ENCODE assay signal across 8 cellular contexts in genomic region chr20:38751360-38751976, GRCh38. TPM values are rescaled to one million over a fixed set of nuclear protein-coding genes. Genes with fewer than 3 reads are reported as not detected.
A peak's percentile ranks its signal among the peaks of the same experiment; 100 is the strongest.
DNase-seq lines count a peak whose midpoint lies in the region; ATAC-seq and TF ChIP-seq lines count a peak whose summit lies in the region.

No MANE protein-coding gene starts in this region.

- POLR2A ChIA-PET in MCF 10A (lab: Yijun Ruan, JAX) = interaction anchor here (0.6 to 2.9 kb wide), 3 partner anchors 8 to 102 kb away, joined by 3 to 10 read pairs (median 4); no protein-coding TSS in a partner anchor

- H3K4me1 Mint-ChIP-seq in MCF 10A (ENCODE audit: insufficient read depth, unreplicated experiment) (peaks cover 18% of the 10 kb centered on the region), mesothelial cell of epicardium (peaks cover 13% of the 10 kb centered on the region)

- no TSS peak for BruUV-seq in MCF 10A (replicated peaks; lab: Mats Ljungman, UMichigan)

- no peak overlapping the region for H3K4me3 Mint-ChIP-seq in MCF 10A (ENCODE audit: unreplicated experiment)
- H3K4me3 Mint-ChIP-seq in mesothelial cell of epicardium = no peak overlapping the region

- H3K9me3 Mint-ChIP-seq in MCF 10A (ENCODE audit: unreplicated experiment) = no peaks in the 10 kb centered on the region
- H3K9me3 Mint-ChIP-seq in mesothelial cell of epicardium = no peaks in the 10 kb centered on the region

- no peak for ATAC-seq in HG02884 (IDR thresholded peaks at IDR 0.05; ENCODE audit: unreplicated experiment)
- ATAC-seq in HG03175 (IDR thresholded peaks at IDR 0.05; ENCODE audit: unreplicated experiment) = no peak

- H3K27me3 Mint-ChIP-seq in MCF 10A (ENCODE audit: insufficient read depth, unreplicated experiment) (no peaks in the 10 kb centered on the region), mesothelial cell of epicardium (ENCODE audit: low read depth) (no peaks in the 10 kb centered on the region)

- no peak overlapping the region for H3K4me3 ChIP-seq in AG10803 (ENCODE audit: low read length)

- DNase-seq in AG10803 (ENCODE audit: low read depth) (peak; percentile 36), ELR (ENCODE audit: low read depth) (peak; percentile 68), NCI-H2171 (lab: John Stamatoyannopoulos, UW) (peak; percentile 39), MCF 10A (ENCODE audit: unreplicated experiment) (peak; percentile 51), mesothelial cell of epicardium (ENCODE audit: low spot score in 2 of 2, unreplicated experiment in 2 of 2) (no peak)
- DNase-seq in effector CD8-positive, alpha-beta T cell (lab: John Stamatoyannopoulos, UW) = no peak

- intact Hi-C loops in MCF 10A (cut with micrococcal nuclease) = loop anchor here (1.0 to 10.0 kb wide), 3 partner anchors 102 to 293 kb away; no protein-coding TSS in a partner anchor

- H3K27ac Mint-ChIP-seq in MCF 10A (ENCODE audit: low read depth, unreplicated experiment) (no peak overlapping the region), mesothelial cell of epicardium (no peak overlapping the region)

- CTCF ChIA-PET in MCF 10A (lab: Yijun Ruan, JAX) = interaction anchor here (0.5 to 19.6 kb wide), 53 partner anchors 12 to 1525 kb away, joined by 3 to 389 read pairs (median 4); partner anchors contain the start of genes DHX35 and SNHG17

- H3K36me3 Mint-ChIP-seq in MCF 10A (ENCODE audit: insufficient read depth, unreplicated experiment) (peaks cover 46% of the 10 kb centered on the region), mesothelial cell of epicardium (peaks cover 17% of the 10 kb centered on the region)

- TF ChIP-seq CTCF in AG10803 (conservative IDR thresholded peaks at IDR 0.05; ENCODE audit: low read length) = peak; percentile 75
- peak; percentile 80 for TF ChIP-seq CTCF in MCF 10A (IDR thresholded peaks at IDR 0.05; ENCODE audit: unreplicated experiment)
- peak; percentile 68 for TF ChIP-seq CTCF in mesothelial cell of epicardium (IDR thresholded peaks at IDR 0.05; ENCODE audit: unreplicated experiment)

RNA-seq across cellular contexts. Expression of gene ACTR5, which starts 3.2 kb away (rescaled TPM):
- total RNA-seq in MCF 10A (2022) (6.0 and 6.9 TPM in 2 replicates), mesothelial cell of epicardium (9.5 to 9.7 TPM (median 9.5 TPM) in 3 replicates)

RNA-seq across cellular contexts. Expression of gene SLC32A1, which starts 27.2 kb away (rescaled TPM):
- total RNA-seq in MCF 10A (2022) (not detected in 2 replicates), mesothelial cell of epicardium (not detected in 3 replicates)

RNA-seq across cellular contexts. Expression of gene PPP1R16B, which starts 54.0 kb away (rescaled TPM):
- total RNA-seq in MCF 10A (2022) (not detected in 2 replicates), mesothelial cell of epicardium (0.04 TPM in 1 of 3 replicates, not detected in the others)

Comparison
In these comparisons a context has a peak if more than half of its experiments do, and no peak if none do; other contexts are left out.
1. DNase-seq: peak in AG10803 (single experiment), ELR (single experiment), NCI-H2171 (single experiment) and MCF 10A (single experiment); none in mesothelial cell of epicardium (0 of 2) and effector CD8-positive, alpha-beta T cell (single experiment).
2. Peak in every context shown above with its lines, with median percentiles within 50 percentile points of each other: CTCF ChIP-seq.